Comparison of ENCODE assay signal across 12 cellular contexts in the genomic region with DNA sequence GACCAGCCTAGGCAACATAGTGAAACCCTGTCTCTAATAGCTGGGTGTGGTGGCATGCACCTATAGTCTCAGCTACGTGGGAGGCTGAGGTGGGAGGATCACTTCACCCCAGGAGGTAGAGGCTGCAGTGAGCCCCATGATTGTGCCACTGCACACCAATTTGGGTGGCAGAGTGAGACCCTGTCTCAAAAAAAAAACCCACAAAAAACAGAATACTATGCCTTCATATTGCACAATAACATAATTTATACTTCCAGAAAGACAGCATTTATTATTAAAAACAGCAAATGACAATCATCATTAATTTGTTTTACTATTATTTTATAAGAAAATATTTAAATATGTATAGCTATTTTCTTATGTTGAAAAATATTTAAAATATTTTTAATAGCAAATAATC.
DNase-seq lines count a peak whose midpoint lies in the region; FAIRE-seq lines count a peak whose summit lies in the region.
"Had no signal": no experiment of that assay in that cellular context is flagged by ENCODE, and none has a peak within 500 bp of the region (broad histone marks: within the 10 kb centered on the region; RNA-seq: fewer than 3 reads in every experiment).

No MANE protein-coding gene starts in this region.

- no peak for DNase-seq in SIG-M5 treated with dmso at 0.1 percent for 504 hours (lab: John Stamatoyannopoulos, UW; ENCODE audit: unreplicated experiment)
- no peak for DNase-seq in stimulated activated CD4-positive, alpha-beta T cell treated with anti-CD3 and anti-CD28 coated beads, Interleukin-2, amount 100 ng/mL, for 48 hours
- DNase-seq in DMS153 treated with DMSO at 0.1 percent for 48 hours (lab: John Stamatoyannopoulos, UW; ENCODE audit: unreplicated experiment): no peak
- DNase-seq: ACHN; CD4-positive, CD25-positive, alpha-beta regulatory T cell; DMS79; GOT3; H9 had no signal

- FAIRE-seq in G401.6 (lab: Jason Lieb, UNC) (peak; percentile 84), TTC549 (lab: Jason Lieb, UNC) (peak; percentile 11), endometrium (lab: Jason Lieb, UNC) (peak; percentile 82)
- FAIRE-seq: GM12891 had no signal
